In genomic region chr16:20674684-20675487, GRCh38 we compare ENCODE assay signal across 2 cellular contexts.
A peak's percentile ranks its signal among the peaks of the same experiment; 100 is the strongest.
TF ChIP-seq lines count a peak whose summit lies in the region.

No MANE protein-coding gene starts in this region.

TF ChIP-seq in K562, 482 proteins besides CTCF, POLR2A, EP300 and RAD21 (continued from another document and continues in another):
- TF ChIP-seq ZBTB49 (CRISPR knock-in tag; IDR thresholded peaks at IDR 0.05; ENCODE audit: borderline replicate concordance) (no peak), ARHGAP35 (IDR thresholded peaks at IDR 0.05; ENCODE audit: partially characterized antibody) (peak; percentile 36), NCOA1 (IDR thresholded peaks at IDR 0.05; ENCODE audit: low read depth) (no peak), EP400 (IDR thresholded peaks at IDR 0.05) (no peak), CREBBP (IDR thresholded peaks at IDR 0.05; ENCODE audit: low read depth, low read length) (no peak)
- TF ChIP-seq, protein P1, sequence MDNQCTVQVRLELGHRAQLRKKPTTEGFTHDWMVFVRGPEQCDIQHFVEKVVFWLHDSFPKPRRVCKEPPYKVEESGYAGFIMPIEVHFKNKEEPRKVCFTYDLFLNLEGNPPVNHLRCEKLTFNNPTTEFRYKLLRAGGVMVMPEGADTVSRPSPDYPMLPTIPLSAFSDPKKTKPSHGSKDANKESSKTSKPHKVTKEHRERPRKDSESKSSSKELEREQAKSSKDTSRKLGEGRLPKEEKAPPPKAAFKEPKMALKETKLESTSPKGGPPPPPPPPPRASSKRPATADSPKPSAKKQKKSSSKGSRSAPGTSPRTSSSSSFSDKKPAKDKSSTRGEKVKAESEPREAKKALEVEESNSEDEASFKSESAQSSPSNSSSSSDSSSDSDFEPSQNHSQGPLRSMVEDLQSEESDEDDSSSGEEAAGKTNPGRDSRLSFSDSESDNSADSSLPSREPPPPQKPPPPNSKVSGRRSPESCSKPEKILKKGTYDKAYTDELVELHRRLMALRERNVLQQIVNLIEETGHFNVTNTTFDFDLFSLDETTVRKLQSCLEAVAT (IDR thresholded peaks at IDR 0.05), result peak; percentile 62 to 65; a peak in 3 of 4 replicates
- TF ChIP-seq, protein P2, sequence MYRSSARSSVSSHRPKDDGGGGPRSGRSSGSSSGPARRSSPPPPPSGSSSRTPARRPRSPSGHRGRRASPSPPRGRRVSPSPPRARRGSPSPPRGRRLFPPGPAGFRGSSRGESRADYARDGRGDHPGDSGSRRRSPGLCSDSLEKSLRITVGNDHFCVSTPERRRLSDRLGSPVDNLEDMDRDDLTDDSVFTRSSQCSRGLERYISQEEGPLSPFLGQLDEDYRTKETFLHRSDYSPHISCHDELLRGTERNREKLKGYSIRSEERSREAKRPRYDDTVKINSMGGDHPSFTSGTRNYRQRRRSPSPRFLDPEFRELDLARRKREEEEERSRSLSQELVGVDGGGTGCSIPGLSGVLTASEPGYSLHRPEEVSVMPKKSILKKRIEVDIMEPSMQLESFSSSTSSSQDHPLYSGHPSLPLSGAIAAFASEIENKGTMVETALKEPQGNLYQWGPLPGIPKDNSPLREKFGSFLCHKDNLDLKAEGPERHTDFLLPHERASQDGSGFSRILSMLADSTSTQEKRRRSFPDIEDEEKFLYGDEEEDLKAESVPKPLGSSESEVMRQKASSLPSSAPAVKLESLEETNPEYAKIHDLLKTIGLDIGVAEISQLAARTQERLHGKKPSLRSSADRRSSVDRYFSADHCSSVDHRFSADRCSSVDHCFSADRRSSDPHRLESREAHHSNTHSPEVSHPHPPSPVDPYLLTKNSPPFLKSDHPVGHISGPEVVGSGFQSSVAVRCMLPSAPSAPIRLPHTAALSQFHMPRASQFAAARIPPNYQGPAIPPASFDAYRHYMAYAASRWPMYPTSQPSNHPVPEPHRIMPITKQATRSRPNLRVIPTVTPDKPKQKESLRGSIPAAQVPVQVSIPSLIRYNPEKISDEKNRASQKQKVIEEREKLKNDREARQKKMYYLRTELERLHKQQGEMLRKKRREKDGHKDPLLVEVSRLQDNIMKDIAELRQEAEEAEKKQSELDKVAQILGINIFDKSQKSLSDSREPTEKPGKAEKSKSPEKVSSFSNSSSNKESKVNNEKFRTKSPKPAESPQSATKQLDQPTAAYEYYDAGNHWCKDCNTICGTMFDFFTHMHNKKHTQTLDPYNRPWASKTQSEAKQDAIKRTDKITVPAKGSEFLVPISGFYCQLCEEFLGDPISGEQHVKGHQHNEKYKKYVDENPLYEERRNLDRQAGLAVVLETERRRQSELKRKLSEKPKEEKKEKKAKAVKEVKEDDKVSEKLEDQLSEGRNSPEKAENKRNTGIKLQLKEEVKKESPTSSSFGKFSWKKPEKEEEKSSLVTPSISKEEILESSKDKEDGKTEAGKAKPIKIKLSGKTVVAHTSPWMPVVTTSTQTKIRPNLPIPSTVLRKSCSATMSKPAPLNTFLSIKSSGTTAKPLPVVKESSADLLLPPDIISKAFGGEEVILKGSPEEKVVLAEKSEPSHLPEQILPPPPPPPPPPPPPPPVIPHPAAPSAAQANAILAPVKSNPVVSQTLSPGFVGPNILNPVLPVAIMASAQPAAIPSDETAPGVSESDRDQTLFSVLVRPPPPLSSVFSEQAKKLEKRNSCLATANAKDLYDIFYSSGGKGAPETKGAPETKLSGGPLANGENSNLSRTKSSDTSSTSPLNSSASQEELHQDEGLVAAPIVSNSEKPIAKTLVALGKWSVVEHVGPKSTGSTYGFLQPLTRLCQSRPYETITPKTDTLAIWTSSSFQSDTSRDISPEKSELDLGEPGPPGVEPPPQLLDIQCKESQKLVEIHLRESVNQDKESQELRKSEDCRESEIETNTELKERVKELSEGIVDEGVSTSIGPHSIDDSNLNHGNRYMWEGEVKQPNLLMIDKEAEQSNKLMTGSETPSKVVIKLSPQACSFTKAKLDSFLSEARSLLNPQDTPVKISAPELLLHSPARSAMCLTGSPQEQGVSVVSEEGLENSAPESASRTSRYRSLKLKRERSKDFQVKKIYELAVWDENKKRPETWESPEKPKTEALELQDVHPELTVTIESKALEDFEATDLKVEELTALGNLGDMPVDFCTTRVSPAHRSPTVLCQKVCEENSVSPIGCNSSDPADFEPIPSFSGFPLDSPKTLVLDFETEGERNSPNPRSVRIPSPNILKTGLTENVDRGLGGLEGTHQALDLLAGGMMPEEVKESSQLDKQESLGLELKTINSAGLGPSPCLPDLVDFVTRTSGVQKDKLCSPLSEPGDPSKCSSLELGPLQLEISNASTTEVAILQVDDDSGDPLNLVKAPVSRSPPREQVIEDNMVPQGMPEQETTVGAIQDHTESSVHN (IDR thresholded peaks at IDR 0.05; ENCODE audit: borderline replicate concordance in 1 of 2, low read depth in 1 of 2), result no peak; a peak in 1 of 4 replicates

TF ChIP-seq in HepG2, 621 proteins besides CTCF, POLR2A, EP300 and RAD21 (continued from another document and continues in another):
- TF ChIP-seq, protein P3, sequence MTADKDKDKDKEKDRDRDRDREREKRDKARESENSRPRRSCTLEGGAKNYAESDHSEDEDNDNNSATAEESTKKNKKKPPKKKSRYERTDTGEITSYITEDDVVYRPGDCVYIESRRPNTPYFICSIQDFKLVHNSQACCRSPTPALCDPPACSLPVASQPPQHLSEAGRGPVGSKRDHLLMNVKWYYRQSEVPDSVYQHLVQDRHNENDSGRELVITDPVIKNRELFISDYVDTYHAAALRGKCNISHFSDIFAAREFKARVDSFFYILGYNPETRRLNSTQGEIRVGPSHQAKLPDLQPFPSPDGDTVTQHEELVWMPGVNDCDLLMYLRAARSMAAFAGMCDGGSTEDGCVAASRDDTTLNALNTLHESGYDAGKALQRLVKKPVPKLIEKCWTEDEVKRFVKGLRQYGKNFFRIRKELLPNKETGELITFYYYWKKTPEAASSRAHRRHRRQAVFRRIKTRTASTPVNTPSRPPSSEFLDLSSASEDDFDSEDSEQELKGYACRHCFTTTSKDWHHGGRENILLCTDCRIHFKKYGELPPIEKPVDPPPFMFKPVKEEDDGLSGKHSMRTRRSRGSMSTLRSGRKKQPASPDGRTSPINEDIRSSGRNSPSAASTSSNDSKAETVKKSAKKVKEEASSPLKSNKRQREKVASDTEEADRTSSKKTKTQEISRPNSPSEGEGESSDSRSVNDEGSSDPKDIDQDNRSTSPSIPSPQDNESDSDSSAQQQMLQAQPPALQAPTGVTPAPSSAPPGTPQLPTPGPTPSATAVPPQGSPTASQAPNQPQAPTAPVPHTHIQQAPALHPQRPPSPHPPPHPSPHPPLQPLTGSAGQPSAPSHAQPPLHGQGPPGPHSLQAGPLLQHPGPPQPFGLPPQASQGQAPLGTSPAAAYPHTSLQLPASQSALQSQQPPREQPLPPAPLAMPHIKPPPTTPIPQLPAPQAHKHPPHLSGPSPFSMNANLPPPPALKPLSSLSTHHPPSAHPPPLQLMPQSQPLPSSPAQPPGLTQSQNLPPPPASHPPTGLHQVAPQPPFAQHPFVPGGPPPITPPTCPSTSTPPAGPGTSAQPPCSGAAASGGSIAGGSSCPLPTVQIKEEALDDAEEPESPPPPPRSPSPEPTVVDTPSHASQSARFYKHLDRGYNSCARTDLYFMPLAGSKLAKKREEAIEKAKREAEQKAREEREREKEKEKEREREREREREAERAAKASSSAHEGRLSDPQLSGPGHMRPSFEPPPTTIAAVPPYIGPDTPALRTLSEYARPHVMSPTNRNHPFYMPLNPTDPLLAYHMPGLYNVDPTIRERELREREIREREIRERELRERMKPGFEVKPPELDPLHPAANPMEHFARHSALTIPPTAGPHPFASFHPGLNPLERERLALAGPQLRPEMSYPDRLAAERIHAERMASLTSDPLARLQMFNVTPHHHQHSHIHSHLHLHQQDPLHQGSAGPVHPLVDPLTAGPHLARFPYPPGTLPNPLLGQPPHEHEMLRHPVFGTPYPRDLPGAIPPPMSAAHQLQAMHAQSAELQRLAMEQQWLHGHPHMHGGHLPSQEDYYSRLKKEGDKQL (CRISPR knock-in tag; IDR thresholded peaks at IDR 0.05; ENCODE audit: low read depth), result no peak
- no peak for TF ChIP-seq ZFYVE20 (CRISPR knock-in tag; IDR thresholded peaks at IDR 0.05; ENCODE audit: borderline replicate concordance, low read depth)
- no peak for TF ChIP-seq HNRNPH1 (optimal IDR thresholded peaks at IDR 0.05; ENCODE audit: low read depth, low read length)
- no peak for TF ChIP-seq ADNP (CRISPR knock-in tag; IDR thresholded peaks at IDR 0.05)
- peak; percentile 56; the same call in 1 of the 2 replicates for TF ChIP-seq ZNF333 (CRISPR knock-in tag; IDR thresholded peaks at IDR 0.05; ENCODE audit: borderline replicate concordance)
- TF ChIP-seq SMAD9 (CRISPR knock-in tag; IDR thresholded peaks at IDR 0.05), result no peak
- no peak for TF ChIP-seq PAX8 (CRISPR knock-in tag; IDR thresholded peaks at IDR 0.05; ENCODE audit: borderline replicate concordance)
- no peak for TF ChIP-seq ZNF670 (CRISPR knock-in tag; IDR thresholded peaks at IDR 0.05; ENCODE audit: borderline replicate concordance)
- no peak for TF ChIP-seq ELF3 (CRISPR knock-in tag; IDR thresholded peaks at IDR 0.05)
- no peak for TF ChIP-seq HNRNPL (IDR thresholded peaks at IDR 0.05; ENCODE audit: low read depth, low read length)
- TF ChIP-seq JUN (CRISPR knock-in tag; IDR thresholded peaks at IDR 0.05), result no peak
- TF ChIP-seq ZHX1 (CRISPR knock-in tag; IDR thresholded peaks at IDR 0.05; ENCODE audit: low read depth), result peak; percentile 70; the same call in 1 of the 2 replicates
- no peak for TF ChIP-seq SRF (IDR thresholded peaks at IDR 0.05; ENCODE audit: low read depth, low read length)
- no peak for TF ChIP-seq HOXD1 (CRISPR knock-in tag; IDR thresholded peaks at IDR 0.05)
- TF ChIP-seq, protein P4, sequence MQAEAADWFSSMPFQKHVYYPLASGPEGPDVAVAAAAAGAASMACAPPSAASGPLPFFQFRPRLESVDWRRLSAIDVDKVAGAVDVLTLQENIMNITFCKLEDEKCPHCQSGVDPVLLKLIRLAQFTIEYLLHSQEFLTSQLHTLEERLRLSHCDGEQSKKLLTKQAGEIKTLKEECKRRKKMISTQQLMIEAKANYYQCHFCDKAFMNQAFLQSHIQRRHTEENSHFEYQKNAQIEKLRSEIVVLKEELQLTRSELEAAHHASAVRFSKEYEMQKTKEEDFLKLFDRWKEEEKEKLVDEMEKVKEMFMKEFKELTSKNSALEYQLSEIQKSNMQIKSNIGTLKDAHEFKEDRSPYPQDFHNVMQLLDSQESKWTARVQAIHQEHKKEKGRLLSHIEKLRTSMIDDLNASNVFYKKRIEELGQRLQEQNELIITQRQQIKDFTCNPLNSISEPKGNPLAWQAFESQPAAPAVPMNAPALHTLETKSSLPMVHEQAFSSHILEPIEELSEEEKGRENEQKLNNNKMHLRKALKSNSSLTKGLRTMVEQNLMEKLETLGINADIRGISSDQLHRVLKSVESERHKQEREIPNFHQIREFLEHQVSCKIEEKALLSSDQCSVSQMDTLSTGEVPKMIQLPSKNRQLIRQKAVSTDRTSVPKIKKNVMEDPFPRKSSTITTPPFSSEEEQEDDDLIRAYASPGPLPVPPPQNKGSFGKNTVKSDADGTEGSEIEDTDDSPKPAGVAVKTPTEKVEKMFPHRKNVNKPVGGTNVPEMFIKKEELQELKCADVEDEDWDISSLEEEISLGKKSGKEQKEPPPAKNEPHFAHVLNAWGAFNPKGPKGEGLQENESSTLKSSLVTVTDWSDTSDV (CRISPR knock-in tag; IDR thresholded peaks at IDR 0.05), result no peak
- no peak for TF ChIP-seq ZBTB25 (CRISPR knock-in tag; IDR thresholded peaks at IDR 0.05)
- TF ChIP-seq KAT2B (IDR thresholded peaks at IDR 0.05; ENCODE audit: borderline replicate concordance, low read depth, low read length), result no peak
- peak; percentile 77; the same call in 1 of the 2 replicates for TF ChIP-seq ZFP91 (CRISPR knock-in tag; IDR thresholded peaks at IDR 0.05; ENCODE audit: borderline replicate concordance)
- peak; percentile 9 for TF ChIP-seq SALL1 (CRISPR knock-in tag; IDR thresholded peaks at IDR 0.05)
- peak; percentile 51; the same call in 1 of the 2 replicates for TF ChIP-seq ZNF737 (CRISPR knock-in tag; IDR thresholded peaks at IDR 0.05; ENCODE audit: borderline replicate concordance)
- peak; percentile 61 for TF ChIP-seq ZNF558 (CRISPR knock-in tag; IDR thresholded peaks at IDR 0.05; ENCODE audit: borderline replicate concordance)
- no peak for TF ChIP-seq EZH2 (conservative IDR thresholded peaks at IDR 0.05; ENCODE audit: low read depth, low read length)
- peak; percentile 24 for TF ChIP-seq ZEB1 (IDR thresholded peaks at IDR 0.05; ENCODE audit: insufficient replicate concordance, low read depth)
- TF ChIP-seq ZNF468 (CRISPR knock-in tag; IDR thresholded peaks at IDR 0.05), result 0 out of 2 replicates have a peak, but pooled peaks have one; percentile 73
- TF ChIP-seq ZNF382 (CRISPR knock-in tag; IDR thresholded peaks at IDR 0.05; ENCODE audit: borderline replicate concordance), result no peak
- peak; percentile 33; the same call in 1 of the 2 replicates for TF ChIP-seq ZNF446 (CRISPR knock-in tag; IDR thresholded peaks at IDR 0.05)
- TF ChIP-seq KDM2A (CRISPR knock-in tag; IDR thresholded peaks at IDR 0.05; ENCODE audit: borderline replicate concordance, low read depth), result no peak; the same call in 1 of the 2 replicates
